8 cellular contexts compared by ENCODE assay signal in the genomic region with DNA sequence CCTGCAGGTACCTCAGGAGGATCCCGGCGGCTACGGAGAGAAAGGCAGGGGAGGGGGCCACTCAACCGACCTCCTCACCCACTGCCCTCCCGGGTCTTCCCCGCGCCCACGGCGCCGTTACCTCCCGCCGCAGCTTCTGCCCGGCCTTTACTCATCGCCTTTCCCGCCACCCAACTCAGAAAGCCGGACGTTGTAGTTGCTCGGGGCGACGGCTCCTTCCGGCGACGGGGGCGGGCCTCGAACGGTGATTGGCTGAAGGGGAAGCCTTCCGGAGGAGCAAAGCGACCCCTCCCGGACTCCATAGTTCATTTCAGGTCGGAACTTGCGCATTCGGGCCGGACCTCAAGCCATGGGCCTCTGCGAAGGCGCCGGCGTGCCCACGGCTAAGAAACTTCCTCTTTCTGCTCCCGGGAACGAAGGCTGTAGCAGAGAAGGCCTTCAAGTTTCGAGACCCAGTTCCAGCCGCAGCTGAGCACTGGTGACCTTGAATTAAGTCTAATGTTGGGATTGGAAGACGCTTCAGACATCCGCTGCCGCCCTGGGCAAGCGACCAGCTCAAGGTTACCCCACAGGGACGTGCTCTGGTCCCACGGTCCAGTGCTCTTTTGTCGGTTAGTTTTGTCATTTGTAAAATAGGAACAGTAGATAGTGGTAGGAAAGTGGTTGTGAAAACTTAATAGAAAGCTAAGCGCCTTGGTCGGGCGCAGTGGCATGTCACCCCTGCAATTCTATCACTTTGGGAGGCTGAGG. TPM values are rescaled to one million over a fixed set of nuclear protein-coding genes. Genes with fewer than 3 reads are reported as not detected.
DNase-seq lines count a peak whose midpoint lies in the region; ATAC-seq and TF ChIP-seq lines count a peak whose summit lies in the region.

A gene with protein sequence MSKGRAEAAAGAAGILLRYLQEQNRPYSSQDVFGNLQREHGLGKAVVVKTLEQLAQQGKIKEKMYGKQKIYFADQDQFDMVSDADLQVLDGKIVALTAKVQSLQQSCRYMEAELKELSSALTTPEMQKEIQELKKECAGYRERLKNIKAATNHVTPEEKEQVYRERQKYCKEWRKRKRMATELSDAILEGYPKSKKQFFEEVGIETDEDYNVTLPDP (minus strand): TSS at position 198 of the 750 bp plus-strand sequence. CDS start 43 bp downstream, at position 155.

- peak; percentile 96 to 98 (median 96) for ATAC-seq in natural killer cell

- H3K4me3 Mint-ChIP-seq in activated T-helper 2 cell treated with anti-CD3 and anti-CD28 coated beads, Interferon-gamma antibody, Interleukin-2, Interleukin-4, amounts not matched to agents 10 μg/mL and 5 μg/mL and 100 μg/mL, durations not matched to agents 14 hours and 24 hours and 36 hours (ENCODE audit: low read depth): peak within 1 kb of the TSS; percentile 97
- peak within 1 kb of the TSS; percentile 98 for H3K4me3 Mint-ChIP-seq in natural killer cell

- H3K27me3 Mint-ChIP-seq in activated T-helper 2 cell treated with anti-CD3 and anti-CD28 coated beads, Interferon-gamma antibody, Interleukin-2, Interleukin-4, amounts not matched to agents 10 μg/mL and 5 μg/mL and 100 μg/mL, durations not matched to agents 14 hours and 24 hours and 36 hours (ENCODE audit: low read depth): no peaks in the 10 kb centered on the region
- no peaks in the 10 kb centered on the region for H3K27me3 Mint-ChIP-seq in natural killer cell (ENCODE audit: low read depth in 2 of 2)

- H3K9ac ChIP-seq in ES-I3 (ENCODE audit: low read depth, low read length): peak within 1 kb of the TSS; percentile 96

- peaks cover 55% of the 10 kb centered on the region for H3K36me3 Mint-ChIP-seq in activated T-helper 2 cell treated with anti-CD3 and anti-CD28 coated beads, Interferon-gamma antibody, Interleukin-2, Interleukin-4, amounts not matched to agents 10 μg/mL and 5 μg/mL and 100 μg/mL, durations not matched to agents 14 hours and 24 hours and 36 hours (ENCODE audit: low read depth)
- peaks cover 14% of the 10 kb centered on the region for H3K36me3 Mint-ChIP-seq in natural killer cell

- H3K9me3 Mint-ChIP-seq in activated T-helper 2 cell treated with anti-CD3 and anti-CD28 coated beads, Interferon-gamma antibody, Interleukin-2, Interleukin-4, amounts not matched to agents 10 μg/mL and 5 μg/mL and 100 μg/mL, durations not matched to agents 14 hours and 24 hours and 36 hours: no peaks in the 10 kb centered on the region
- H3K9me3 Mint-ChIP-seq in natural killer cell: no peaks in the 10 kb centered on the region

- H3K4me1 Mint-ChIP-seq in activated T-helper 2 cell treated with anti-CD3 and anti-CD28 coated beads, Interferon-gamma antibody, Interleukin-2, Interleukin-4, amounts not matched to agents 10 μg/mL and 5 μg/mL and 100 μg/mL, durations not matched to agents 14 hours and 24 hours and 36 hours (ENCODE audit: low read depth): peaks cover 20% of the 10 kb centered on the region
- peaks cover 36 to 39% of the 10 kb centered on the region in 2 donors for H3K4me1 Mint-ChIP-seq in natural killer cell

- H3K9me3 ChIP-seq in ES-I3 (ENCODE audit: control insufficient read depth, insufficient read depth, low read length): no peaks in the 10 kb centered on the region

- peak; percentile 81 for TF ChIP-seq POLR2A in Raji (IDR thresholded peaks at IDR 0.05; ENCODE audit: insufficient read depth, low read depth, low read length)

- intact Hi-C loops in activated T-helper 2 cell treated with anti-CD3 and anti-CD28 coated beads, Interferon-gamma antibody, Interleukin-2, Interleukin-4, amounts not matched to agents 10 μg/mL and 5 μg/mL and 100 μg/mL, durations not matched to agents 14 hours and 24 hours and 36 hours (cut with micrococcal nuclease): loop anchor here (1.0 to 10.0 kb wide), 5 partner anchors 10 to 417 kb away; partner anchors contain the start of genes MLX, PLEKHH3, RAMP2 and RETREG3
- intact Hi-C loops in natural killer cell (cut with micrococcal nuclease): loop anchor here (1.0 to 5.0 kb wide), 4 partner anchors 15 to 185 kb away; partner anchors contain the start of genes COASY, RAMP2, RETREG3 and TUBG1

- H3K4me1 ChIP-seq in ES-I3 (ENCODE audit: insufficient read depth, low read length): peaks cover 3% of the 10 kb centered on the region; the same call in 1 of the 2 replicates

- H3K27ac Mint-ChIP-seq in activated T-helper 2 cell treated with anti-CD3 and anti-CD28 coated beads, Interferon-gamma antibody, Interleukin-2, Interleukin-4, amounts not matched to agents 10 μg/mL and 5 μg/mL and 100 μg/mL, durations not matched to agents 14 hours and 24 hours and 36 hours: peak within 1 kb of the TSS; percentile 96
- peak within 1 kb of the TSS; percentile 95 to 96 for H3K27ac Mint-ChIP-seq in natural killer cell

- DNase-seq in H4 (ENCODE audit: low spot score) (peak; percentile 89), M059J (ENCODE audit: low read depth) (peak; percentile 93), fibroblast of peridontal ligament (ENCODE audit: extremely low read depth) (peak; percentile 91), natural killer cell (peak; percentile 88)
- peak; percentile 92 for DNase-seq in activated T-helper 2 cell treated with anti-CD3 and anti-CD28 coated beads, Interferon-gamma antibody, Interleukin-2, Interleukin-4, amounts not matched to agents 10 μg/mL and 5 μg/mL and 100 μg/mL, durations not matched to agents 14 hours and 24 hours and 36 hours (ENCODE audit: low spot score)
- peak; percentile 75 to 88 (median 82) for DNase-seq in stimulated activated naive CD4-positive, alpha-beta T cell (lab: John Stamatoyannopoulos, UW)

- peak; percentile 12 for TF ChIP-seq CTCF in natural killer cell (IDR thresholded peaks at IDR 0.05)

- H3K36me3 ChIP-seq in ES-I3 (ENCODE audit: insufficient read depth, low read length): peaks cover 24% of the 10 kb centered on the region

RNA-seq across cellular contexts. Expression of the gene that starts here (rescaled TPM):
- total RNA-seq in H4 (2014; rRNA removed; shearing (Covaris generic)): 11.9 and 12.6 TPM in 2 replicates
- 16.0 and 23.2 TPM in 2 replicates for total RNA-seq in M059J (2014; rRNA removed; shearing (Covaris generic))
- total RNA-seq in activated T-helper 2 cell treated with anti-CD3 and anti-CD28 coated beads, Interferon-gamma antibody, Interleukin-2, Interleukin-4, amounts not matched to agents 10 μg/mL and 5 μg/mL and 100 μg/mL, durations not matched to agents 14 hours and 24 hours and 36 hours: 23.3 and 26.6 TPM in 2 replicates
- total RNA-seq in natural killer cell: 1 to 10 TPM; 5.0 to 6.2 (median 5.7) TPM

Comparison
In these comparisons a context has a peak if more than half of its experiments do, and no peak if none do; other contexts are left out.
1. Peak in every context shown above with its lines: DNase-seq and ATAC-seq.